In the genomic region with DNA sequence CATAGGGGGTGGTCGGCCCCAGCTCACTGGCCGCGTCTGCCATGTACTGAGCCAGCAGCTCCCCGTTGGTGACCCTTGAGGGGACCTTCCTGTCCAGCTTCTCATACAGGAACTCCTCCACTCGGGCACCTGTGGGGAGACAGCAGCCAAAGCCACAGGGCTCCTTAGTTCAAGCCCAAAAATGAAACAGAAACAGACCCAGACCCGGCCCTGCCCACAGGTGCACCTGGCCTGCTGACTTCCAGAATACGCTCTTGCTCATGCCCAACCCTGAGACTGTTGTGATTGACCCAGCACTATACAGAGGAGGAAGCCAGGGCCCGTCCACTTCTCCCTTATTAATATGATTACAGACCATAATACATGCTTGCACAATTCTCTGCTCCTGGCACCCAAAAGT, we compare ENCODE assay signal across 12 cellular contexts. TPM values are rescaled to one million over a fixed set of nuclear protein-coding genes. Genes with fewer than 3 reads are reported as not detected.
A peak's percentile ranks its signal among the peaks of the same experiment; 100 is the strongest.
DNase-seq lines count a peak whose midpoint lies in the region; ATAC-seq and TF ChIP-seq lines count a peak whose summit lies in the region.
"Had no signal": no experiment of that assay in that cellular context is flagged by ENCODE, and none has a peak within 500 bp of the region (broad histone marks: within the 10 kb centered on the region; RNA-seq: fewer than 3 reads in every experiment).

No MANE protein-coding gene starts in this region.

- H3K9me3 Mint-ChIP-seq in activated T-helper 1 cell treated with anti-CD3 and anti-CD28 coated beads, Interleukin-12 subunit alpha, Interleukin-12 subunit beta, Interleukin-2, Interleukin-4 antibody, amounts not matched to agents 30 ng/mL and 10 ng/mL and 1 ng/mL, durations not matched to agents 14 hours and 24 hours and 36 hours = no peaks in the 10 kb centered on the region
- H3K9me3 Mint-ChIP-seq: activated naive CD4-positive, alpha-beta T cell treated with anti-CD3 and anti-CD28 coated beads, Interleukin-2, amount 50 U/mL, for 72 hours; immature natural killer cell had no signal

- no peak overlapping the region for H3K4me3 Mint-ChIP-seq in activated T-helper 1 cell treated with anti-CD3 and anti-CD28 coated beads, Interleukin-12 subunit alpha, Interleukin-12 subunit beta, Interleukin-2, Interleukin-4 antibody, amounts not matched to agents 30 ng/mL and 10 ng/mL and 1 ng/mL, durations not matched to agents 14 hours and 24 hours and 36 hours
- H3K4me3 Mint-ChIP-seq: immature natural killer cell had no signal

- peak overlapping the region; percentile 52 for H3K27ac Mint-ChIP-seq in activated T-helper 1 cell treated with anti-CD3 and anti-CD28 coated beads, Interleukin-12 subunit alpha, Interleukin-12 subunit beta, Interleukin-2, Interleukin-4 antibody, amounts not matched to agents 30 ng/mL and 10 ng/mL and 1 ng/mL, durations not matched to agents 14 hours and 24 hours and 36 hours

- intact Hi-C loops in left ventricle myocardium inferior (cut with micrococcal nuclease) = no loop called here
- intact Hi-C loops in activated T-helper 1 cell treated with anti-CD3 and anti-CD28 coated beads, Interleukin-12 subunit alpha, Interleukin-12 subunit beta, Interleukin-2, Interleukin-4 antibody, amounts not matched to agents 30 ng/mL and 10 ng/mL and 1 ng/mL, durations not matched to agents 14 hours and 24 hours and 36 hours (cut with micrococcal nuclease) = no loop called here
- intact Hi-C loops in transverse colon (cut with DNase I; ENCODE audit: low total_unique reads) = no loop called here

- WGBS in transverse colon (ENCODE audit: low coverage in 1 of 2), 2 donors = 55 to 94% methylated on average over 3 to 8 of the region's 8 CpGs
- WGBS in hepatocyte (ENCODE audit: low lambda C conversion rate, missing lambda C conversion rate) = 94% methylated on average over 8 of the region's 8 CpGs

- TF ChIP-seq CTCF in cardiac muscle cell (IDR thresholded peaks at IDR 0.05; ENCODE audit: low read depth, low read length) (no peak), left ventricle myocardium inferior (IDR thresholded peaks at IDR 0.05; ENCODE audit: borderline replicate concordance) (no peak), transverse colon (IDR thresholded peaks at IDR 0.05) (no peak), hepatocyte (IDR thresholded peaks at IDR 0.05; ENCODE audit: poor library complexity) (no peak)

- peaks cover 2% of the 10 kb centered on the region for H3K4me1 ChIP-seq in cardiac muscle cell (ENCODE audit: low read depth)
- H3K4me1 ChIP-seq in left ventricle myocardium inferior = peaks cover 3% of the 10 kb centered on the region
- peaks cover 10 to 12% (median 11%) of the 10 kb centered on the region in 4 donors for H3K4me1 ChIP-seq in transverse colon
- H3K4me1 ChIP-seq in hepatocyte (ENCODE audit: insufficient read depth) = peaks cover 8% of the 10 kb centered on the region

- no peak for TF ChIP-seq POLR2A in transverse colon (IDR thresholded peaks at IDR 0.05)

- no peak for DNase-seq in cardiac muscle cell (ENCODE audit: low read depth in 1 of 2, low spot score in 1 of 2)
- no peak for DNase-seq in left ventricle myocardium inferior
- DNase-seq in activated T-helper 1 cell treated with anti-CD3 and anti-CD28 coated beads, Interleukin-12 subunit alpha, Interleukin-12 subunit beta, Interleukin-2, Interleukin-4 antibody, amounts not matched to agents 30 ng/mL and 10 ng/mL and 1 ng/mL, durations not matched to agents 14 hours and 24 hours and 36 hours (ENCODE audit: low spot score) = no peak
- DNase-seq in transverse colon = peak; percentile 62
- DNase-seq in NCI-H1092 (lab: John Stamatoyannopoulos, UW) = no peak
- no peak for DNase-seq in hepatocyte (ENCODE audit: low spot score)
- no peak for DNase-seq in activated CD4-positive, alpha-beta T cell treated with anti-CD3 and anti-CD28 coated beads for 4 hours
- DNase-seq: immature natural killer cell, NCI-H774, occipital lobe had no signal

- H3K9me3 ChIP-seq in cardiac muscle cell (ENCODE audit: low read depth) (no peaks in the 10 kb centered on the region), left ventricle myocardium inferior (replicated peaks) (no peaks in the 10 kb centered on the region), transverse colon (no peaks in the 10 kb centered on the region), hepatocyte (ENCODE audit: low read depth) (no peaks in the 10 kb centered on the region)

- no peaks in the 10 kb centered on the region for H3K27me3 Mint-ChIP-seq in activated T-helper 1 cell treated with anti-CD3 and anti-CD28 coated beads, Interleukin-12 subunit alpha, Interleukin-12 subunit beta, Interleukin-2, Interleukin-4 antibody, amounts not matched to agents 30 ng/mL and 10 ng/mL and 1 ng/mL, durations not matched to agents 14 hours and 24 hours and 36 hours (ENCODE audit: insufficient read depth)

- peaks cover 44% of the 10 kb centered on the region for H3K79me2 ChIP-seq in hepatocyte

- no peak overlapping the region for H2AFZ ChIP-seq in hepatocyte

- peaks cover 4% of the 10 kb centered on the region for H4K20me1 ChIP-seq in hepatocyte (ENCODE audit: insufficient read depth, poor library complexity, severe bottlenecking)

- peak; percentile 76 for ATAC-seq in HG02885 (IDR thresholded peaks at IDR 0.05; ENCODE audit: poor library complexity, unreplicated experiment)
- ATAC-seq: activated naive CD4-positive, alpha-beta T cell treated with anti-CD3 and anti-CD28 coated beads, Interleukin-2, amount 50 U/mL, for 72 hours had no signal

- H3K4me1 Mint-ChIP-seq in activated T-helper 1 cell treated with anti-CD3 and anti-CD28 coated beads, Interleukin-12 subunit alpha, Interleukin-12 subunit beta, Interleukin-2, Interleukin-4 antibody, amounts not matched to agents 30 ng/mL and 10 ng/mL and 1 ng/mL, durations not matched to agents 14 hours and 24 hours and 36 hours (ENCODE audit: low read depth) = peaks cover 30% of the 10 kb centered on the region

- H3K9me2 ChIP-seq in hepatocyte (replicated peaks; ENCODE audit: insufficient read depth) = no peaks in the 10 kb centered on the region

- no peaks in the 10 kb centered on the region for H3K36me3 Mint-ChIP-seq in activated T-helper 1 cell treated with anti-CD3 and anti-CD28 coated beads, Interleukin-12 subunit alpha, Interleukin-12 subunit beta, Interleukin-2, Interleukin-4 antibody, amounts not matched to agents 30 ng/mL and 10 ng/mL and 1 ng/mL, durations not matched to agents 14 hours and 24 hours and 36 hours (ENCODE audit: low read depth)
- H3K36me3 Mint-ChIP-seq: activated naive CD4-positive, alpha-beta T cell treated with anti-CD3 and anti-CD28 coated beads, Interleukin-2, amount 50 U/mL, for 72 hours had no signal

- H3K27me3 ChIP-seq in cardiac muscle cell = no peaks in the 10 kb centered on the region
- no peaks in the 10 kb centered on the region for H3K27me3 ChIP-seq in left ventricle myocardium inferior (ENCODE audit: low read depth)
- H3K27me3 ChIP-seq in transverse colon = no peaks in the 10 kb centered on the region
- H3K27me3 ChIP-seq in hepatocyte = no peaks in the 10 kb centered on the region

- TF ChIP-seq EP300 in transverse colon (IDR thresholded peaks at IDR 0.05; ENCODE audit: low read depth) = no peak

- H3K4me2 ChIP-seq in hepatocyte = no peak overlapping the region

- H3K27ac ChIP-seq in cardiac muscle cell (peak overlapping the region; percentile 21), left ventricle myocardium inferior (replicated peaks) (no peak overlapping the region), transverse colon (peak overlapping the region in 1 of 4 donors; percentile 45), hepatocyte (no peak overlapping the region)

- H3K36me3 ChIP-seq in cardiac muscle cell (no peaks in the 10 kb centered on the region), left ventricle myocardium inferior (peaks cover 14% of the 10 kb centered on the region), transverse colon (peaks cover 0 to 14% (median 3%) of the 10 kb centered on the region in 4 donors), hepatocyte (replicated peaks; ENCODE audit: insufficient read depth, low read depth) (no peaks in the 10 kb centered on the region)

- H3K4me3 ChIP-seq in cardiac muscle cell = no peak overlapping the region
- H3K4me3 ChIP-seq in left ventricle myocardium inferior = no peak overlapping the region
- H3K4me3 ChIP-seq in transverse colon = no peak overlapping the region
- no peak overlapping the region for H3K4me3 ChIP-seq in hepatocyte

- in situ Hi-C loops in transverse colon (cut with MboI; ENCODE audit: low pct_ligation_motif_present in 1 of 4, low pct_unique_long_range_greater_than_20kb in 1 of 4, low sequenced_read_pairs in 3 of 4) = no loop called here

RNA-seq across cellular contexts. Expression of a gene that starts 7.0 kb away (rescaled TPM):
- total RNA-seq in cardiac muscle cell = 132 and 203 TPM in 2 replicates
- 182 and 187 TPM in 2 replicates for polyA plus RNA-seq in cardiac muscle cell
- total RNA-seq in left ventricle myocardium inferior = 33.9 TPM
- total RNA-seq in activated T-helper 1 cell treated with anti-CD3 and anti-CD28 coated beads, Interleukin-12 subunit alpha, Interleukin-12 subunit beta, Interleukin-2, Interleukin-4 antibody, amounts not matched to agents 30 ng/mL and 10 ng/mL and 1 ng/mL, durations not matched to agents 14 hours and 24 hours and 36 hours = 71.1 and 74.8 TPM in 2 replicates
- 100 to 1,000 TPM; 184 to 391 (median 224) TPM for total RNA-seq in transverse colon
- 68.3 and 85.4 TPM in 2 replicates for total RNA-seq in hepatocyte
- polyA plus RNA-seq in hepatocyte = 124 and 189 TPM in 2 replicates

RNA-seq across cellular contexts. Expression of a gene that starts 15.3 kb away (rescaled TPM):
- total RNA-seq in cardiac muscle cell (65.8 and 69.8 TPM in 2 replicates), left ventricle myocardium inferior (35.6 TPM), transverse colon (100 to 1,000 TPM in 1 of 4 donors, 10 to 100 TPM in 3; 72.0 to 245 (median 74.0) TPM), hepatocyte (16.8 and 29.5 TPM in 2 replicates)
- polyA plus RNA-seq in cardiac muscle cell (44.7 and 48.7 TPM in 2 replicates), hepatocyte (23.4 and 33.3 TPM in 2 replicates)
- total RNA-seq in activated T-helper 1 cell treated with anti-CD3 and anti-CD28 coated beads, Interleukin-12 subunit alpha, Interleukin-12 subunit beta, Interleukin-2, Interleukin-4 antibody, amounts not matched to agents 30 ng/mL and 10 ng/mL and 1 ng/mL, durations not matched to agents 14 hours and 24 hours and 36 hours = 43.4 and 43.8 TPM in 2 replicates

RNA-seq across cellular contexts. Expression of a gene that starts 59.8 kb away (rescaled TPM):
- total RNA-seq in cardiac muscle cell = 18.0 and 19.3 TPM in 2 replicates
- polyA plus RNA-seq in cardiac muscle cell = 9.5 and 19.0 TPM in 2 replicates
- total RNA-seq in left ventricle myocardium inferior = 9.4 TPM
- total RNA-seq in activated T-helper 1 cell treated with anti-CD3 and anti-CD28 coated beads, Interleukin-12 subunit alpha, Interleukin-12 subunit beta, Interleukin-2, Interleukin-4 antibody, amounts not matched to agents 30 ng/mL and 10 ng/mL and 1 ng/mL, durations not matched to agents 14 hours and 24 hours and 36 hours = 28.4 and 30.2 TPM in 2 replicates
- total RNA-seq in transverse colon = 10 to 100 TPM; 15.7 to 52.4 (median 38.2) TPM
- total RNA-seq in hepatocyte = 16.2 and 23.8 TPM in 2 replicates
- 17.2 and 20.6 TPM in 2 replicates for polyA plus RNA-seq in hepatocyte
